Comparison of ENCODE assay signal across 8 cellular contexts in the genomic region with DNA sequence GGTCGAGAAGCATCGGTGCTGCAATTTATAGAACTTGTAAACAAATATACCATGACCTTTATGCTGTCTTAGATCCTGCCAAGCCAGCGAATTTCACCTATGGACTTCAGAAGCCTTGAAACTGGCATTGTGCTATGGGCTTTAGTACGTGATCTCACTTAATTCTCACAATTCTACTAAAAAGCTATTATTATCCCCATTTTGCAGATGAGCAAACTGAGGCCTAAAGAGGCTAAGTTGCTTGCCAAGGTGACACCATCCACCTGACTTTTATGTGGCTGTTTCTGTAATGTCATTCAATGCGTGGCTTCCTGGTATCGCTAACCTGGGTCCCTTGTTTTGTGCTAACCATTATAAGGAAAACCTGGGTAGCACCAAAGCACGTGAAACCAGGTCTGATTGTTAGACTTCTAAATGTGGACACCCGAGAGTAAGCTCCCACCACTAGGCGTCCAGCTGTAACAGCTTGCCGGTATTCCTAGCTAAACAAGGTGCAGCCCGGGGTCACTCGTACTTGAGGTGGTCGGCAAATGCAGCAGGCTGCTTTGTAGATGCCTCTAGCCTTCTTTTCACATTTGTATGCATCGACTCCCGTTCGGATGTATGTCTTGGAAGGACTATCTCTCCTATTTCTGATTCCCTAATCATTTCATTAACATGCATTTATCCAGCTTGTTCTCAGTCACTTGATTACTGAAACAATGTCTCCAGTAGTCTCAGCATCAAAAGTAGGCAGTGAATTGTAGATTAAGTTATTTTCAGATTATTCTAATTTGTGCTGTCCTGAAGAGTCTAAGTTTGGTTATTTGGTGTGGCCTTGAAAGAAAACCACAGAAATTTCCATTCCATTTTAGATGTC. TPM values are rescaled to one million over a fixed set of nuclear protein-coding genes. Genes with fewer than 3 reads are reported as not detected.
DNase-seq lines count a peak whose midpoint lies in the region; ATAC-seq and TF ChIP-seq lines count a peak whose summit lies in the region.

No MANE protein-coding gene starts in this region.

- WGBS in mesenchymal stem cell = 63% methylated on average over 16 of the region's 16 CpGs
- WGBS in urinary bladder = 60% methylated on average over 16 of the region's 16 CpGs

- H2AFZ ChIP-seq in mesenchymal stem cell (ENCODE audit: low read depth, low read length) = no peak overlapping the region

- no peak overlapping the region for H2BK5ac ChIP-seq in mesenchymal stem cell (ENCODE audit: low read depth, low read length, poor library complexity, severe bottlenecking)

- no peak overlapping the region for H3K27ac Mint-ChIP-seq in central memory CD8-positive, alpha-beta T cell (ENCODE audit: low read depth)

- H3K36me3 Mint-ChIP-seq in central memory CD8-positive, alpha-beta T cell (ENCODE audit: insufficient read depth) = peaks cover 2% of the 10 kb centered on the region

- ATAC-seq in central memory CD8-positive, alpha-beta T cell (replicated peaks; ENCODE audit: extremely low read depth, poor library complexity, severe bottlenecking) = no peak

- H3K4me3 ChIP-seq in GM08714 (ENCODE audit: low read length) (peak overlapping the region; percentile 75; the same call in 1 of the 2 replicates), NT2/D1 (ENCODE audit: insufficient read length, low read depth) (peak overlapping the region; percentile 53), mesenchymal stem cell (ENCODE audit: insufficient read depth in 1 of 2, low read depth in 1 of 2, low read length in 2 of 2) (peak overlapping the region; percentile 91 to 96), urinary bladder (ENCODE audit: low read depth, low read length) (peak overlapping the region; percentile 84)

- peak overlapping the region in 1 of 2 experiments; percentile 29 for H3K4ac ChIP-seq in mesenchymal stem cell (ENCODE audit: low read depth in 1 of 2, low read length in 2 of 2)

- peak overlapping the region; percentile 75 for H3K4me3 Mint-ChIP-seq in central memory CD8-positive, alpha-beta T cell

- no peak overlapping the region for H2AK5ac ChIP-seq in mesenchymal stem cell (ENCODE audit: low read length, severe bottlenecking)

- H3K4me1 ChIP-seq in NT2/D1 (ENCODE audit: insufficient read depth, insufficient read length) (peaks cover 3% of the 10 kb centered on the region), mesenchymal stem cell (ENCODE audit: control insufficient read depth, insufficient read depth, low read depth, low read length) (peaks cover 31% of the 10 kb centered on the region), urinary bladder (ENCODE audit: insufficient read depth) (no peaks in the 10 kb centered on the region)

- no peak for TF ChIP-seq CTCF in GM10266 (IDR thresholded peaks at IDR 0.05; ENCODE audit: control insufficient read depth, insufficient read depth, low read depth, missing control alignments)

- H3K79me1 ChIP-seq in mesenchymal stem cell (replicated peaks; ENCODE audit: low read length, poor library complexity, severe bottlenecking) = no peaks in the 10 kb centered on the region

- H3K4me2 ChIP-seq in mesenchymal stem cell (ENCODE audit: low read length, poor library complexity, severe bottlenecking) = peak overlapping the region; percentile 82

- H4K8ac ChIP-seq in mesenchymal stem cell (ENCODE audit: low read length) = no peak overlapping the region

- H4K91ac ChIP-seq in mesenchymal stem cell (ENCODE audit: low read length) = no peak overlapping the region

- H3K14ac ChIP-seq in mesenchymal stem cell (ENCODE audit: low read length in 2 of 2) = no peak overlapping the region

- no peaks in the 10 kb centered on the region for H3K9me3 Mint-ChIP-seq in central memory CD8-positive, alpha-beta T cell

- peak overlapping the region; percentile 2 for H2BK15ac ChIP-seq in mesenchymal stem cell (ENCODE audit: low read depth, poor library complexity, severe bottlenecking)

- H3K36me3 ChIP-seq in NT2/D1 (ENCODE audit: insufficient read depth, insufficient read length, low read length) (peaks cover under 1% of the 10 kb centered on the region), mesenchymal stem cell (ENCODE audit: control insufficient read depth in 1 of 2, insufficient read depth in 2 of 2, low read depth in 1 of 2, low read length in 2 of 2) (peaks cover 4 to 6% of the 10 kb centered on the region in 2 experiments), urinary bladder (ENCODE audit: insufficient read depth) (no peaks in the 10 kb centered on the region)

- H3K27me3 ChIP-seq in NT2/D1 (ENCODE audit: insufficient read depth, insufficient read length) = peaks cover 18% of the 10 kb centered on the region
- H3K27me3 ChIP-seq in mesenchymal stem cell (ENCODE audit: control insufficient read depth in 1 of 2, insufficient read depth in 1 of 2, low read length in 2 of 2) = no peaks in the 10 kb centered on the region

- H3K27ac ChIP-seq in mesenchymal stem cell (ENCODE audit: low read length, poor library complexity, severe bottlenecking) = peak overlapping the region; percentile 15
- H3K27ac ChIP-seq in urinary bladder (ENCODE audit: low read depth) = no peak overlapping the region

- peaks cover 14% of the 10 kb centered on the region for H3K4me1 Mint-ChIP-seq in central memory CD8-positive, alpha-beta T cell

- H3K23ac ChIP-seq in mesenchymal stem cell (ENCODE audit: low read length in 2 of 2) = peak overlapping the region in 1 of 2 experiments; percentile 72

- H3K9me3 ChIP-seq in NT2/D1 (ENCODE audit: insufficient read depth, low read length) (no peaks in the 10 kb centered on the region), mesenchymal stem cell (ENCODE audit: control insufficient read depth, low read length) (no peaks in the 10 kb centered on the region)

- no peak for DNase-seq in NT2/D1 (ENCODE audit: low read depth, low spot score)
- DNase-seq in central memory CD8-positive, alpha-beta T cell (ENCODE audit: low spot score in 2 of 2) = no peak
- DNase-seq in mesenchymal stem cell = peak; percentile 57
- no peak for DNase-seq in cerebellar cortex (ENCODE audit: low spot score)
- no peak for DNase-seq in NCI-H187 (lab: John Stamatoyannopoulos, UW)
- DNase-seq in GM10266 (ENCODE audit: extremely low spot score) = no peak

- no peak overlapping the region for H2BK12ac ChIP-seq in mesenchymal stem cell (ENCODE audit: low read length in 2 of 2)

- H3K27me3 Mint-ChIP-seq in central memory CD8-positive, alpha-beta T cell = no peaks in the 10 kb centered on the region

- H3K18ac ChIP-seq in mesenchymal stem cell (ENCODE audit: low read depth in 1 of 2, low read length in 2 of 2) = peak overlapping the region in 1 of 2 experiments; percentile 54

- peak overlapping the region; percentile 85 for H3K9ac ChIP-seq in NT2/D1 (ENCODE audit: insufficient read length, low read depth)
- peak overlapping the region; percentile 88 for H3K9ac ChIP-seq in mesenchymal stem cell (ENCODE audit: low read length)

- no peak overlapping the region for H2BK120ac ChIP-seq in mesenchymal stem cell (ENCODE audit: low read depth, low read length)

RNA-seq across cellular contexts. Expression of a gene that starts 1.1 kb away (rescaled TPM):
- polyA plus RNA-seq in mesenchymal stem cell (2013, experiment 1 of 2) = 14.0 TPM
- 12.9 TPM for polyA plus RNA-seq in mesenchymal stem cell (2013, experiment 2 of 2)
- total RNA-seq in urinary bladder = 14.3 TPM
- polyA plus RNA-seq in urinary bladder = 10.7 TPM
